In the genomic region with DNA sequence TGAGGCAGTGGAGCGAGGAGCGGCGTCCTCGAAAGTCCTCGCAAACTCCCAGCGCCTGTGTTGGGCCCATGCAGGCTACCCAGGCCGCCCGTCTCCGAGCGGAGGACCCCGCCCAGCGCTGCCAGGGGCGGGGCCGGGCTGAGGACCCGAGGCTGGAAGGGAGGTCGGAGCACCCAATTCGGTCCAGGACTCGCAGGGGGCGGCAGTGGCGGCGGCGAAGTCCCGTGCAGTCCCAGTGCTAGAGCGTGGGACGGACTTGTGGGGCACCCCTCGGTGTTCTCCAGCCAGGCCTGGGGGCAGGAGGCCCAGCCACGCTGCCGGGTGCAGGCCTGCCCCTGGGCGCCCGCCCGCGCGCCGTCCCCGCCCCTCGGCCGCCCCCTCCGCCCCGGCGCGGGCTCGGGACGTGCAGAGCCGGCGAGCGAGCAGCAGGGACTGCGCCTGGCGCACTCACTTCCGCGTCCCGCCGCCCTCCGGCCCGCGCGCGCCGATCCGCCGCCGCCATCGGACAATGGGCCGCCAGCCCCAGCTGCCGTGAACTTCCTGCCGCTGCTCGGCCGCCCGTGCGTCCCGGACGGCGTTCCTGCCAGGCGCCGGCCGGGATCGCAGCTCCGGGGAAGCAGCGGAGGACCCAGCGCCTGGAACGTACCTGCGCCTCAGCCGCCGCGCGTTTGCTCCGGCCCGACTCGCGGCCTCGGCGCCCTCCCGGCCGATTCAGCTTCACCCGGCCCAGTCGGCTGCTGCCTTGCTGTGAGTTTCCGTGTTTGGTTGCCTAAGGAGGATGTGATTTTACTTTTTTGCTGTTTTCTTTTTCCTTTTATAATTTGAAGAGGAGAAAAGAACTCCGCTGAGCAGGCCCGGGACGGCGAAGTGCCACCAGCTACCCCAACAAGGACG, we compare ENCODE assay signal across 8 cellular contexts. TPM values are rescaled to one million over a fixed set of nuclear protein-coding genes. Genes with fewer than 3 reads are reported as not detected.
A peak's percentile ranks its signal among the peaks of the same experiment; 100 is the strongest.
DNase-seq lines count a peak whose midpoint lies in the region; ATAC-seq and TF ChIP-seq lines count a peak whose summit lies in the region.

No MANE protein-coding gene starts in this region.

- peak overlapping the region; percentile 88 for H3K27ac Mint-ChIP-seq in CD8-positive, alpha-beta T cell
- H3K27ac Mint-ChIP-seq in nephron progenitor cell, result no peak overlapping the region

- H3K27me3 ChIP-seq in CD8-positive, alpha-beta T cell (ENCODE audit: insufficient read depth, low read length), result no peaks in the 10 kb centered on the region
- H3K27me3 ChIP-seq in Peyer's patch (no peaks in the 10 kb centered on the region), subcutaneous abdominal adipose tissue (ENCODE audit: control insufficient read depth in 5 of 5, insufficient read depth in 4 of 5, low read length in 5 of 5) (no peaks in the 10 kb centered on the region)

- intact Hi-C loops in CD8-positive, alpha-beta T cell (cut with DNase I, micrococcal nuclease), result loop anchor here (1.0 to 10.0 kb wide), 4 partner anchors 62 to 401 kb away; a partner anchor contains a TSS

- no peaks in the 10 kb centered on the region for H3K9me3 ChIP-seq in CD8-positive, alpha-beta T cell (ENCODE audit: low read length)
- no peaks in the 10 kb centered on the region for H3K9me3 ChIP-seq in Peyer's patch
- no peaks in the 10 kb centered on the region for H3K9me3 ChIP-seq in subcutaneous abdominal adipose tissue (ENCODE audit: control insufficient read depth in 5 of 5, low read length in 5 of 5)

- CTCF ChIA-PET in CD8-positive, alpha-beta T cell (lab: Charles Lee), result interaction anchor here (0.7 to 1.3 kb wide), 4 partner anchors 62 to 484 kb away, joined by 3 to 5 read pairs (median 3); no protein-coding TSS in a partner anchor

- H3K4me1 Mint-ChIP-seq in CD8-positive, alpha-beta T cell (ENCODE audit: low read depth), result peaks cover 58% of the 10 kb centered on the region
- H3K4me1 Mint-ChIP-seq in nephron progenitor cell, result peaks cover 47% of the 10 kb centered on the region

- no peaks in the 10 kb centered on the region for H3K27me3 Mint-ChIP-seq in CD8-positive, alpha-beta T cell (ENCODE audit: low read depth)
- H3K27me3 Mint-ChIP-seq in nephron progenitor cell (ENCODE audit: low read depth, poor library complexity), result peaks cover 3% of the 10 kb centered on the region

- peak in 1 of 2 donors; percentile 61 for TF ChIP-seq POLR2A in Peyer's patch (IDR thresholded peaks at IDR 0.05)

- peak; percentile 35 to 84 (median 60) for DNase-seq in CD8-positive, alpha-beta T cell
- peak; percentile 68 to 88 (median 83) for DNase-seq in Peyer's patch
- peak; percentile 36 to 55 for DNase-seq in activated T-helper 1 cell treated with anti-CD3 and anti-CD28 coated beads, Interleukin-2, amount 50 U/mL, for 16 hours (ENCODE audit: low read depth in 1 of 2, low spot score in 1 of 2)
- DNase-seq in fibroblast of the aortic adventitia (ENCODE audit: low read depth), result peak; percentile 56
- peak; percentile 78 for DNase-seq in nephron progenitor cell

- H3K27ac ChIP-seq in CD8-positive, alpha-beta T cell (ENCODE audit: low read depth, low read length), result peak overlapping the region; percentile 62
- peak overlapping the region; percentile 83 to 92 (median 84) for H3K27ac ChIP-seq in Peyer's patch
- H3K27ac ChIP-seq in subcutaneous abdominal adipose tissue (ENCODE audit: low read depth, low read length), result peak overlapping the region; percentile 77

- H3K4me3 ChIP-seq in CD8-positive, alpha-beta T cell (ENCODE audit: low read depth, low read length), result peak overlapping the region; percentile 93
- H3K4me3 ChIP-seq in Peyer's patch (peak overlapping the region; percentile 69 to 85 (median 79)), fibroblast of the aortic adventitia (ENCODE audit: low read depth, low read length) (peak overlapping the region; percentile 74), subcutaneous abdominal adipose tissue (ENCODE audit: low read depth in 1 of 5, low read length in 5 of 5) (peak overlapping the region; percentile 73 to 86 (median 83))

- peak overlapping the region; percentile 89 for H3K4me3 Mint-ChIP-seq in CD8-positive, alpha-beta T cell
- peak overlapping the region; percentile 91 for H3K4me3 Mint-ChIP-seq in nephron progenitor cell

- no peaks in the 10 kb centered on the region for H3K36me3 ChIP-seq in CD8-positive, alpha-beta T cell (ENCODE audit: insufficient read depth, low read length)
- H3K36me3 ChIP-seq in Peyer's patch (no peaks in the 10 kb centered on the region), subcutaneous abdominal adipose tissue (ENCODE audit: control insufficient read depth in 5 of 5, insufficient read depth in 5 of 5, low read length in 5 of 5) (no peaks in the 10 kb centered on the region)

- POLR2A ChIA-PET in CD8-positive, alpha-beta T cell (lab: Charles Lee), result interaction anchor here (0.6 to 1.8 kb wide), 3 partner anchors 66 to 95 kb away, joined by 3 to 7 read pairs (median 3); a partner anchor contains a TSS

- H3K9me3 Mint-ChIP-seq in CD8-positive, alpha-beta T cell, result no peaks in the 10 kb centered on the region
- peaks cover 13% of the 10 kb centered on the region for H3K9me3 Mint-ChIP-seq in nephron progenitor cell

- no peak for TF ChIP-seq CTCF in CD8-positive, alpha-beta T cell (IDR thresholded peaks at IDR 0.05)
- peak in 2 of 6 experiments; percentile 1 to 6 for TF ChIP-seq CTCF in Peyer's patch (IDR thresholded peaks at IDR 0.05)
- no peak for TF ChIP-seq CTCF in fibroblast of the aortic adventitia (IDR thresholded peaks at IDR 0.05; ENCODE audit: insufficient read depth, low read length)
- no peak for TF ChIP-seq CTCF in nephron progenitor cell (IDR thresholded peaks at IDR 0.05)

- peak; percentile 80 for ATAC-seq in CD8-positive, alpha-beta T cell
- ATAC-seq in GM19372 (IDR thresholded peaks at IDR 0.05; ENCODE audit: low read depth, unreplicated experiment) (peak; percentile 53), HG03521 (IDR thresholded peaks at IDR 0.05; ENCODE audit: unreplicated experiment) (peak; percentile 50)

- peaks cover 57% of the 10 kb centered on the region for H3K4me1 ChIP-seq in CD8-positive, alpha-beta T cell (ENCODE audit: insufficient read depth, low read length)
- H3K4me1 ChIP-seq in Peyer's patch (peaks cover 4 to 48% (median 12%) of the 10 kb centered on the region in 4 donors), subcutaneous abdominal adipose tissue (ENCODE audit: control insufficient read depth in 5 of 5, insufficient read depth in 5 of 5, low read length in 5 of 5) (peaks cover 9 to 62% (median 54%) of the 10 kb centered on the region in 5 donors)

- H3K36me3 Mint-ChIP-seq in CD8-positive, alpha-beta T cell, result peaks cover 3% of the 10 kb centered on the region
- H3K36me3 Mint-ChIP-seq in nephron progenitor cell (ENCODE audit: low read depth), result peaks cover 4% of the 10 kb centered on the region

- H3K9ac ChIP-seq in subcutaneous abdominal adipose tissue (ENCODE audit: low read length in 5 of 5), result peak overlapping the region in 4 of 5 donors; percentile 71 to 85 (median 82)

RNA-seq across cellular contexts. Expression of a gene that starts 0.6 kb away (rescaled TPM):
- total RNA-seq in CD8-positive, alpha-beta T cell, result 10 to 100 TPM; 13.5 to 13.8 TPM
- total RNA-seq in Peyer's patch, result 10 to 100 TPM; 19.0 to 41.8 (median 27.8) TPM
- 10.6 and 18.8 TPM in 2 replicates for total RNA-seq in fibroblast of the aortic adventitia (ENCODE audit: low replicate concordance)

Comparison
In these comparisons a context has a peak if more than half of its experiments do, and no peak if none do; other contexts are left out.
1. Peak in every context shown above with its lines: DNase-seq, ATAC-seq, H3K4me3 ChIP-seq and H3K27ac ChIP-seq.